Comparison of ENCODE assay signal across 8 cellular contexts in genomic region chr6:63598001-63598250, GRCh38. TPM values are rescaled to one million over a fixed set of nuclear protein-coding genes. Genes with fewer than 3 reads are reported as not detected.
DNase-seq lines count a peak whose midpoint lies in the region; ATAC-seq and TF ChIP-seq lines count a peak whose summit lies in the region.

No MANE protein-coding gene starts in this region.

- peak overlapping the region; percentile 48 for H3K9ac ChIP-seq in Loucy (ENCODE audit: low read depth, low read length, poor library complexity, severe bottlenecking)

- no peaks in the 10 kb centered on the region for H3K9me3 ChIP-seq in Loucy (ENCODE audit: insufficient read depth, low read depth, low read length)

- peaks cover 5% of the 10 kb centered on the region for H3K27me3 Mint-ChIP-seq in dendritic cell treated with granulocyte-macrophage colony-stimulating factor and Interleukin-4, amounts not matched to agents 40 ng/mL and 50 ng/mL, for 4 days
- peaks cover 6 to 12% of the 10 kb centered on the region in 2 donors for H3K27me3 Mint-ChIP-seq in natural killer cell treated with Interleukin-12 subunit alpha and Interleukin-12 subunit beta and Interleukin-15 and Interleukin-18, amount 100 ng/mL, for 72 hours

- peak overlapping the region; percentile 92 for H2AFZ ChIP-seq in Loucy (ENCODE audit: low read length)

- H3K79me2 ChIP-seq in Loucy (ENCODE audit: insufficient read depth, low read length) = no peaks in the 10 kb centered on the region

- CTCF ChIA-PET in BJ (lab: Yijun Ruan, JAX) = interaction anchor here (0.7 to 3.1 kb wide), 35 partner anchors 9 to 286 kb away, joined by 3 to 34 read pairs (median 5); partner anchors contain the start of gene PHF3

- H3K36me3 Mint-ChIP-seq in dendritic cell treated with granulocyte-macrophage colony-stimulating factor and Interleukin-4, amounts not matched to agents 40 ng/mL and 50 ng/mL, for 4 days (ENCODE audit: low read depth) = no peaks in the 10 kb centered on the region
- no peaks in the 10 kb centered on the region for H3K36me3 Mint-ChIP-seq in natural killer cell treated with Interleukin-12 subunit alpha and Interleukin-12 subunit beta and Interleukin-15 and Interleukin-18, amount 100 ng/mL, for 72 hours

- H3K4me3 ChIP-seq in BJ (ENCODE audit: low read depth, low read length) (peak overlapping the region; percentile 49), Loucy (ENCODE audit: low read length, poor library complexity, severe bottlenecking) (peak overlapping the region; percentile 72)

- no peak overlapping the region for H3K27ac Mint-ChIP-seq in dendritic cell treated with granulocyte-macrophage colony-stimulating factor and Interleukin-4, amounts not matched to agents 40 ng/mL and 50 ng/mL, for 4 days
- peak overlapping the region in 1 of 2 donors; percentile 8 for H3K27ac Mint-ChIP-seq in natural killer cell treated with Interleukin-12 subunit alpha and Interleukin-12 subunit beta and Interleukin-15 and Interleukin-18, amount 100 ng/mL, for 72 hours

- H3F3A ChIP-seq in Loucy (ENCODE audit: low read depth) = no peaks in the 10 kb centered on the region

- H3K27me3 ChIP-seq in BJ (ENCODE audit: control insufficient read depth, insufficient read depth, low read length) (no peaks in the 10 kb centered on the region), Loucy (ENCODE audit: insufficient read depth, low read length, poor library complexity, severe bottlenecking) (no peaks in the 10 kb centered on the region)

- H3K4me1 Mint-ChIP-seq in dendritic cell treated with granulocyte-macrophage colony-stimulating factor and Interleukin-4, amounts not matched to agents 40 ng/mL and 50 ng/mL, for 4 days (ENCODE audit: low read depth) = peaks cover 9% of the 10 kb centered on the region
- H3K4me1 Mint-ChIP-seq in natural killer cell treated with Interleukin-12 subunit alpha and Interleukin-12 subunit beta and Interleukin-15 and Interleukin-18, amount 100 ng/mL, for 72 hours (ENCODE audit: low read depth in 2 of 2) = peaks cover 11 to 14% of the 10 kb centered on the region in 2 donors

- H3K36me3 ChIP-seq in BJ (ENCODE audit: control insufficient read depth, insufficient read depth, low read length) = no peaks in the 10 kb centered on the region
- H3K36me3 ChIP-seq in Loucy (ENCODE audit: insufficient read depth, low read length) = no peaks in the 10 kb centered on the region

- no peaks in the 10 kb centered on the region for H3K9me2 ChIP-seq in Loucy (replicated peaks; ENCODE audit: low read depth, low read length)

- peak overlapping the region; percentile 78 for H3K4me2 ChIP-seq in Loucy (ENCODE audit: low read depth, low read length, poor library complexity, severe bottlenecking)

- no peak for DNase-seq in BJ (ENCODE audit: low read depth)
- no peak for DNase-seq in natural killer cell treated with Interleukin-12 subunit alpha and Interleukin-12 subunit beta and Interleukin-15 and Interleukin-18, amount 100 ng/mL, for 72 hours (ENCODE audit: low spot score)
- no peak for DNase-seq in superior temporal gyrus (ENCODE audit: extremely low spot score)
- DNase-seq in stimulated activated CD4-positive, alpha-beta T cell treated with anti-CD3 and anti-CD28 coated beads, Interleukin-12 subunit alpha, Interleukin-12 subunit beta, amount 100 ng/mL, for 4 hours = no peak
- DNase-seq in CD1c-positive myeloid dendritic cell (ENCODE audit: extremely low spot score) = no peak

- TF ChIP-seq CTCF in BJ (IDR thresholded peaks at IDR 0.05; ENCODE audit: insufficient read depth, low read depth, low read length) (no peak), Loucy (conservative IDR thresholded peaks at IDR 0.05; ENCODE audit: low read length) (no peak)

- H3K4me1 ChIP-seq in Loucy (ENCODE audit: insufficient read depth, low read length, poor library complexity, severe bottlenecking) = peaks cover 8% of the 10 kb centered on the region

- H3K4me3 Mint-ChIP-seq in dendritic cell treated with granulocyte-macrophage colony-stimulating factor and Interleukin-4, amounts not matched to agents 40 ng/mL and 50 ng/mL, for 4 days = peak overlapping the region; percentile 74
- H3K4me3 Mint-ChIP-seq in natural killer cell treated with Interleukin-12 subunit alpha and Interleukin-12 subunit beta and Interleukin-15 and Interleukin-18, amount 100 ng/mL, for 72 hours = peak overlapping the region; percentile 76

- no peaks in the 10 kb centered on the region for H4K20me1 ChIP-seq in Loucy (ENCODE audit: insufficient read depth, low read length, poor library complexity, severe bottlenecking)

- POLR2A ChIA-PET in BJ (lab: Charles Lee) = no interaction called here

- no peaks in the 10 kb centered on the region for H3K9me3 Mint-ChIP-seq in dendritic cell treated with granulocyte-macrophage colony-stimulating factor and Interleukin-4, amounts not matched to agents 40 ng/mL and 50 ng/mL, for 4 days
- H3K9me3 Mint-ChIP-seq in natural killer cell treated with Interleukin-12 subunit alpha and Interleukin-12 subunit beta and Interleukin-15 and Interleukin-18, amount 100 ng/mL, for 72 hours = no peaks in the 10 kb centered on the region

- intact Hi-C loops in dendritic cell treated with granulocyte-macrophage colony-stimulating factor and Interleukin-4, amounts not matched to agents 40 ng/mL and 50 ng/mL, for 4 days (cut with micrococcal nuclease) = loop anchor here (2.0 to 5.0 kb wide), 3 partner anchors 39 to 167 kb away; partner anchors contain the start of gene PHF3

- peak; percentile 5 for ATAC-seq in GM19452 (IDR thresholded peaks at IDR 0.05; ENCODE audit: unreplicated experiment)
- peak in 1 of 2 donors; percentile 26 for ATAC-seq in natural killer cell treated with Interleukin-12 subunit alpha and Interleukin-12 subunit beta and Interleukin-15 and Interleukin-18, amount 100 ng/mL, for 72 hours

RNA-seq across cellular contexts. Expression of gene PTP4A1, which starts 25.6 kb away (rescaled TPM):
- 4.4 and 15.7 TPM in 2 replicates for polyA plus RNA-seq in BJ (2011; rRNA removed)
- 7.1 and 17.5 TPM in 2 replicates for polyA minus RNA-seq in BJ (2011; rRNA and poly(A)+ RNA removed)
- 10 to 100 TPM; 66.4 to 71.3 TPM for total RNA-seq in natural killer cell treated with Interleukin-12 subunit alpha and Interleukin-12 subunit beta and Interleukin-15 and Interleukin-18, amount 100 ng/mL, for 72 hours

RNA-seq across cellular contexts. Expression of gene PHF3, which starts 37.7 kb away (rescaled TPM):
- polyA plus RNA-seq in BJ (2011; rRNA removed) = 7.4 and 15.6 TPM in 2 replicates
- polyA minus RNA-seq in BJ (2011; rRNA and poly(A)+ RNA removed) = 11.1 and 13.3 TPM in 2 replicates
- 10 to 100 TPM; 34.8 to 48.9 TPM for total RNA-seq in natural killer cell treated with Interleukin-12 subunit alpha and Interleukin-12 subunit beta and Interleukin-15 and Interleukin-18, amount 100 ng/mL, for 72 hours
